In the genomic region with DNA sequence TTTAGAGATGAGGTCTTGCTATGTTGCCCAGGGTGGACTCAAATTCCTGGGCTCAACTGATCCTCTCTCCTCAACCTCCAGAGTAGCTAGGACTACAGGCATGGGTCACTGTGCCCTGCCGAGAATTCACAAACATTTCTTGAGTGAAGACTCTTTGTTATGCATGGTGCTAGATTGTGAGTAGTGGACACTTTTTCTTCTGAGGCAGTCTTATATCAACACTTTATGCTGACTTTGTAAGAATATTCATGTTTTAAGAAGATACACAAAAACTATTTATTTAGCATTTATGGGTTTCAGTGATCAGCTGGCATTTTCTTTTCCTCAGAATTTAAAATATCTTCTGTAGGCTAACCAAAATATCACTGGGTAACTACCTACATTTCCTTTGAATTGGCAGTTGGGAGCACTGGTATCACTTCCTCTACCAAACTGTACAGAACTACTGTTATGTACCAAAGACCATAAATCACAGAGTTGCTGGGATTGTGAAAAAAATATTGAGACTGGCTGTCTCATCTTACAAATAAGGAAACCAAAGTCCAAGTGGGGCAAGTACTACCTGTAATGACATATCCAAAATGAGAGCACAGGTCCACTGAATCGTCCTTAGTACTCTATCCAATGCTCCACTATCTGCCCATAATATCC, we compare ENCODE assay signal across 14 cellular contexts. TPM values are rescaled to one million over a fixed set of nuclear protein-coding genes. Genes with fewer than 3 reads are reported as not detected.
A peak's percentile ranks its signal among the peaks of the same experiment; 100 is the strongest.
DNase-seq lines count a peak whose midpoint lies in the region; ATAC-seq, FAIRE-seq and TF ChIP-seq lines count a peak whose summit lies in the region.
"Had no signal": no experiment of that assay in that cellular context is flagged by ENCODE, and none has a peak within 500 bp of the region (broad histone marks: within the 10 kb centered on the region; RNA-seq: fewer than 3 reads in every experiment).

No MANE protein-coding gene starts in this region.

- no peaks in the 10 kb centered on the region for H3K36me3 Mint-ChIP-seq in astrocyte (ENCODE audit: low read depth, unreplicated experiment)

- peaks cover 21% of the 10 kb centered on the region for H3K4me1 Mint-ChIP-seq in astrocyte (ENCODE audit: low read depth, unreplicated experiment)

- no peak overlapping the region for H3K27ac Mint-ChIP-seq in astrocyte (ENCODE audit: unreplicated experiment)

- H2AFZ ChIP-seq in astrocyte (ENCODE audit: low read depth, low read length) = no peak overlapping the region

- no peaks in the 10 kb centered on the region for H3K36me3 ChIP-seq in astrocyte (ENCODE audit: insufficient read depth, low read length)
- no peaks in the 10 kb centered on the region for H3K36me3 ChIP-seq in BE2C

- H3K4me1 ChIP-seq in astrocyte (ENCODE audit: insufficient read depth, low read length) (peaks cover 24% of the 10 kb centered on the region), BE2C (no peaks in the 10 kb centered on the region)

- no peaks in the 10 kb centered on the region for H4K20me1 ChIP-seq in astrocyte (ENCODE audit: insufficient read depth, low read length)

- no peak overlapping the region for H3K4me2 ChIP-seq in astrocyte (ENCODE audit: low read length)

- ATAC-seq in GM18499 (IDR thresholded peaks at IDR 0.05; ENCODE audit: insufficient read depth, unreplicated experiment) (peak; percentile 66), GM21528 (IDR thresholded peaks at IDR 0.05; ENCODE audit: low FRiP score, unreplicated experiment) (peak; percentile 51), HG03432 (IDR thresholded peaks at IDR 0.05; ENCODE audit: unreplicated experiment) (peak; percentile 80)

- H3K27me3 Mint-ChIP-seq in astrocyte (ENCODE audit: low read depth, unreplicated experiment) = no peaks in the 10 kb centered on the region

- H3K27ac ChIP-seq in astrocyte (ENCODE audit: low read depth, low read length) = no peak overlapping the region
- H3K27ac ChIP-seq in coronary artery = no peak overlapping the region
- H3K27ac ChIP-seq: HL-60, VCaP had no signal

- H3K9me3 ChIP-seq in astrocyte (ENCODE audit: insufficient read depth, low read depth, low read length) = no peaks in the 10 kb centered on the region
- no peaks in the 10 kb centered on the region for H3K9me3 ChIP-seq in BE2C

- TF ChIP-seq CTCF in astrocyte (IDR thresholded peaks at IDR 0.05; ENCODE audit: insufficient read depth, low read depth, low read length) (no peak), coronary artery (IDR thresholded peaks at IDR 0.05) (no peak), BE2C (IDR thresholded peaks at IDR 0.05; ENCODE audit: low read depth, low read length) (no peak)

- no peak overlapping the region for H3K4me3 Mint-ChIP-seq in astrocyte (ENCODE audit: unreplicated experiment)

- DNase-seq in astrocyte (ENCODE audit: low read depth) = no peak
- DNase-seq in coronary artery (ENCODE audit: low spot score) = no peak
- no peak for DNase-seq in HuH-7.5 (ENCODE audit: low spot score)
- no peak for DNase-seq in BE2C
- no peak for DNase-seq in stimulated activated CD4-positive, alpha-beta T cell treated with anti-CD3 and anti-CD28 coated beads, Interleukin-4, amount 100 ng/mL, for 4 hours
- DNase-seq: amniotic stem cell; foreskin melanocyte; NCI-H226; stimulated activated CD4-positive, alpha-beta T cell treated with anti-CD3 and anti-CD28 coated beads, Interleukin-2, amount 100 ng/mL, for 24 hours had no signal

- no peaks in the 10 kb centered on the region for H3K9me3 Mint-ChIP-seq in astrocyte (ENCODE audit: unreplicated experiment)

- H3K79me2 ChIP-seq in astrocyte (ENCODE audit: insufficient read depth, low read length) = peaks cover 27% of the 10 kb centered on the region

- FAIRE-seq in astrocyte (lab: Jason Lieb, UNC) = peak; percentile 26

- H3K4me3 ChIP-seq in astrocyte (ENCODE audit: insufficient read depth, low read depth, low read length) (no peak overlapping the region), coronary artery (no peak overlapping the region), BE2C (ENCODE audit: low read depth, low read length) (no peak overlapping the region)

- H3K27me3 ChIP-seq in astrocyte (ENCODE audit: insufficient read depth, low read length) = no peaks in the 10 kb centered on the region
- H3K27me3 ChIP-seq in BE2C = no peaks in the 10 kb centered on the region

- no peak overlapping the region for H3K9ac ChIP-seq in astrocyte (ENCODE audit: low read length)

RNA-seq across cellular contexts. Expression of a gene that starts 34.0 kb away (rescaled TPM):
- total RNA-seq in astrocyte = 6.3 and 7.7 TPM in 2 replicates
- 0.52 TPM for polyA plus RNA-seq in BE2C (2012; ENCODE audit: insufficient read depth, insufficient read length, low read depth)
